ENCODE assay signal across 1 cellular context in the genomic region with DNA sequence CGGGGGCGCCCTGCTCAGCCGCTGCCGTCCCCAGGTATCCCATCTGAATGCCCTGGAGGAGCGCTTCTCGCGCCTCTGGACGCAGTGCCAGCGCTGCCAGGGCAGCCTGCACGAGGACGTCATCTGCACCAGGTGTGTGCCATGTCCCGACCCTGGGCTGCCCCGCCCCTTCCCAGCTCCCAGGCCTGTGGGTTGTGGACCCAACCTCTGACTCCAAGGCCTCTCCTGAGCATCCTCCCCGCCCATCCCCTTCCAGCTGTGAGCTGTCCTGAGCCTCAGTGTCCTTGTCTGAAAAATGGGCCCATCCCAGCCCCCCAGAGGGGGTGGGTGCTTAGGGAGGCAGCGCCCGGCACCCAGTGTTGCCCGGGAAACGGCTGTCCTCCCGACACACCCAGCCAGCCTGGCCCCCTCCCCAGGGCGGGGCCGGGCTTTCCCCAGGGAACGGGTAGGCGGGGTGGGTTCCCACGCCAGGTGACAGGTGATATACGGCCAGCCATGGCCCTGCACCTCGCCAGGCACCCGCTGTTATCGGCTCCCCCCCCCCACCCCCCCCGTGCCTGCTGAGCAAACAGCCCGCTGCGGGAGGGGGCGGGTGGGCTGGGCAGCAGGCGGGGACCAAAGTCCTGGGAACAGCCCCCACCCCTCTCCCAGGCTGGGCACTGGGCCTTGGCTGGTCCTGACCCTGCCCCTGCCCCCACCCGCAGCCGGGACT.
TF ChIP-seq lines count a peak whose summit lies in the region.

No MANE protein-coding gene starts in this region.

TF ChIP-seq in SK-N-SH, 30 proteins besides CTCF, POLR2A, EP300 and RAD21 (continued from another document):
- TF ChIP-seq RCOR1 (IDR thresholded peaks at IDR 0.05; ENCODE audit: low read length), result no peak
